ENCODE assay signal across 19 cellular contexts in genomic region chr5:171409164-171410136, GRCh38. TPM values are rescaled to one million over a fixed set of nuclear protein-coding genes. Genes with fewer than 3 reads are reported as not detected.
DNase-seq lines count a peak whose midpoint lies in the region; ATAC-seq and TF ChIP-seq lines count a peak whose summit lies in the region.
"Had no signal": no experiment of that assay in that cellular context is flagged by ENCODE, and none has a peak within 500 bp of the region (broad histone marks: within the 10 kb centered on the region; RNA-seq: fewer than 3 reads in every experiment).

No MANE protein-coding gene starts in this region.

- peaks cover 0 to 6% of the 10 kb centered on the region in 2 experiments; a peak in 2 of 4 replicates for H3K4me1 ChIP-seq in SK-N-SH (ENCODE audit: control insufficient read depth in 1 of 2, insufficient read depth in 2 of 2, low read depth in 1 of 2, low read length in 1 of 2)

- TF ChIP-seq CTCF in SK-N-SH (IDR thresholded peaks at IDR 0.05) (no peak), HFFc6 (IDR thresholded peaks at IDR 0.05) (no peak), mesothelial cell of epicardium (IDR thresholded peaks at IDR 0.05; ENCODE audit: unreplicated experiment) (no peak)

- peak overlapping the region in 1 of 2 experiments; percentile 26; a peak in 2 of 4 replicates for H3K27ac ChIP-seq in SK-N-SH (ENCODE audit: low read depth in 2 of 2, low read length in 1 of 2)

- peaks cover 84 to 90% of the 10 kb centered on the region in 2 experiments for H3K36me3 ChIP-seq in SK-N-SH (replicated peaks in 1 of 2; ENCODE audit: control insufficient read depth in 1 of 2, insufficient read depth in 2 of 2, low read length in 1 of 2)

- peaks cover 98% of the 10 kb centered on the region for H4K20me1 ChIP-seq in SK-N-SH (ENCODE audit: insufficient read depth)

- H3K27me3 Mint-ChIP-seq in HFFc6 (ENCODE audit: insufficient read depth) (peaks cover 9% of the 10 kb centered on the region), mesothelial cell of epicardium (ENCODE audit: low read depth) (no peaks in the 10 kb centered on the region)
- no peaks in the 10 kb centered on the region for H3K27me3 Mint-ChIP-seq in activated CD4-positive, alpha-beta memory T cell treated with anti-CD3 and anti-CD28 coated beads, Interleukin-2, amount 10 ng/mL, durations not matched to agents 7 days and 5 days
- H3K27me3 Mint-ChIP-seq in activated T-helper 1 cell treated with anti-CD3 and anti-CD28 coated beads, Interleukin-12 subunit alpha, Interleukin-12 subunit beta, Interleukin-2, Interleukin-4 antibody, amounts not matched to agents 30 ng/mL and 10 ng/mL and 1 ng/mL, durations not matched to agents 14 hours and 24 hours and 36 hours (ENCODE audit: insufficient read depth), result no peaks in the 10 kb centered on the region

- H3F3A ChIP-seq in SK-N-SH (replicated peaks; ENCODE audit: insufficient read depth), result peaks cover 85% of the 10 kb centered on the region

- H3K9me3 ChIP-seq in SK-N-SH, result no peaks in the 10 kb centered on the region

- H3K79me2 ChIP-seq in SK-N-SH (ENCODE audit: insufficient read depth), result peaks cover 88% of the 10 kb centered on the region

- no peak overlapping the region for H3K4me3 ChIP-seq in SK-N-SH (ENCODE audit: low read depth in 2 of 2, low read length in 1 of 2)
- H3K4me3 ChIP-seq: lung had no signal

- intact Hi-C loops in activated T-helper 1 cell treated with anti-CD3 and anti-CD28 coated beads, Interleukin-12 subunit alpha, Interleukin-12 subunit beta, Interleukin-2, Interleukin-4 antibody, amounts not matched to agents 30 ng/mL and 10 ng/mL and 1 ng/mL, durations not matched to agents 14 hours and 24 hours and 36 hours (cut with micrococcal nuclease), result loop anchor here (2.0 to 10.0 kb wide), 2 partner anchors 17 to 655 kb away; no protein-coding TSS in a partner anchor

- no peaks in the 10 kb centered on the region for H3K9me2 ChIP-seq in SK-N-SH

- ATAC-seq in SK-N-SH treated with all-trans-retinoic acid at 6 μM for 48 hours, result no peak
- ATAC-seq: activated CD4-positive, CD25-positive, alpha-beta regulatory T cell treated with anti-CD3 and anti-CD28 coated beads, Interleukin-2, amount 50 U/mL, for 24 hours; right cardiac atrium had no signal

- H3K36me3 Mint-ChIP-seq in HFFc6 (ENCODE audit: low read depth), result peaks cover 72% of the 10 kb centered on the region
- H3K36me3 Mint-ChIP-seq in activated CD4-positive, alpha-beta memory T cell treated with anti-CD3 and anti-CD28 coated beads, Interleukin-2, amount 10 ng/mL, durations not matched to agents 7 days and 5 days (ENCODE audit: low read depth), result peaks cover 74% of the 10 kb centered on the region
- H3K36me3 Mint-ChIP-seq in mesothelial cell of epicardium, result peaks cover 65% of the 10 kb centered on the region
- peaks cover 79% of the 10 kb centered on the region for H3K36me3 Mint-ChIP-seq in activated T-helper 1 cell treated with anti-CD3 and anti-CD28 coated beads, Interleukin-12 subunit alpha, Interleukin-12 subunit beta, Interleukin-2, Interleukin-4 antibody, amounts not matched to agents 30 ng/mL and 10 ng/mL and 1 ng/mL, durations not matched to agents 14 hours and 24 hours and 36 hours (ENCODE audit: low read depth)

- WGBS in SK-N-SH (ENCODE audit: low lambda C conversion rate), result 92% methylated on average over 8 of the region's 8 CpGs

- no peak for TF ChIP-seq RAD21 in SK-N-SH (IDR thresholded peaks at IDR 0.05; ENCODE audit: low read length)

- H3K27ac Mint-ChIP-seq in HFFc6 (peak overlapping the region; percentile 32), mesothelial cell of epicardium (peak overlapping the region; percentile 67)
- peak overlapping the region; percentile 71 for H3K27ac Mint-ChIP-seq in activated CD4-positive, alpha-beta memory T cell treated with anti-CD3 and anti-CD28 coated beads, Interleukin-2, amount 10 ng/mL, durations not matched to agents 7 days and 5 days
- no peak overlapping the region for H3K27ac Mint-ChIP-seq in activated T-helper 1 cell treated with anti-CD3 and anti-CD28 coated beads, Interleukin-12 subunit alpha, Interleukin-12 subunit beta, Interleukin-2, Interleukin-4 antibody, amounts not matched to agents 30 ng/mL and 10 ng/mL and 1 ng/mL, durations not matched to agents 14 hours and 24 hours and 36 hours

- H3K4me1 Mint-ChIP-seq in HFFc6 (ENCODE audit: low read depth) (peaks cover 65% of the 10 kb centered on the region), mesothelial cell of epicardium (peaks cover 12% of the 10 kb centered on the region)
- peaks cover 51% of the 10 kb centered on the region for H3K4me1 Mint-ChIP-seq in activated CD4-positive, alpha-beta memory T cell treated with anti-CD3 and anti-CD28 coated beads, Interleukin-2, amount 10 ng/mL, durations not matched to agents 7 days and 5 days
- peaks cover 33% of the 10 kb centered on the region for H3K4me1 Mint-ChIP-seq in activated T-helper 1 cell treated with anti-CD3 and anti-CD28 coated beads, Interleukin-12 subunit alpha, Interleukin-12 subunit beta, Interleukin-2, Interleukin-4 antibody, amounts not matched to agents 30 ng/mL and 10 ng/mL and 1 ng/mL, durations not matched to agents 14 hours and 24 hours and 36 hours (ENCODE audit: low read depth)

- no peak for DNase-seq in SK-N-SH
- no peak for DNase-seq in HFFc6
- no peak for DNase-seq in activated CD4-positive, alpha-beta memory T cell treated with anti-CD3 and anti-CD28 coated beads, Interleukin-2, amount 10 ng/mL, durations not matched to agents 7 days and 5 days
- DNase-seq in mesothelial cell of epicardium (ENCODE audit: low spot score in 2 of 2, unreplicated experiment in 2 of 2), result no peak
- no peak for DNase-seq in NCI-H510A (lab: John Stamatoyannopoulos, UW)
- DNase-seq in activated T-helper 1 cell treated with anti-CD3 and anti-CD28 coated beads, Interleukin-12 subunit alpha, Interleukin-12 subunit beta, Interleukin-2, Interleukin-4 antibody, amounts not matched to agents 30 ng/mL and 10 ng/mL and 1 ng/mL, durations not matched to agents 14 hours and 24 hours and 36 hours (ENCODE audit: low spot score), result no peak
- no peak for DNase-seq in CD1c-positive myeloid dendritic cell (ENCODE audit: extremely low spot score)
- DNase-seq: activated effector memory CD4-positive, alpha-beta T cell treated with anti-CD3 and anti-CD28 coated beads, Interleukin-2, amount 50 U/mL, for 16 hours; effector CD4-positive, alpha-beta T cell; foreskin fibroblast; NCI-H1694; right cardiac atrium; stimulated activated CD4-positive, alpha-beta T cell treated with anti-CD3 and anti-CD28 coated beads, Interleukin-4, amount 100 ng/mL, for 4 hours had no signal

- H3K4me2 ChIP-seq in SK-N-SH, result no peak overlapping the region

- H3K4me3 Mint-ChIP-seq in HFFc6 (peak overlapping the region; percentile 39; the same call in 1 of the 2 replicates), mesothelial cell of epicardium (no peak overlapping the region)
- H3K4me3 Mint-ChIP-seq in activated CD4-positive, alpha-beta memory T cell treated with anti-CD3 and anti-CD28 coated beads, Interleukin-2, amount 10 ng/mL, durations not matched to agents 7 days and 5 days, result no peak overlapping the region
- H3K4me3 Mint-ChIP-seq in activated T-helper 1 cell treated with anti-CD3 and anti-CD28 coated beads, Interleukin-12 subunit alpha, Interleukin-12 subunit beta, Interleukin-2, Interleukin-4 antibody, amounts not matched to agents 30 ng/mL and 10 ng/mL and 1 ng/mL, durations not matched to agents 14 hours and 24 hours and 36 hours, result no peak overlapping the region
- H3K4me3 Mint-ChIP-seq: neural crest cell had no signal

- H3K9me3 Mint-ChIP-seq in HFFc6 (no peaks in the 10 kb centered on the region), mesothelial cell of epicardium (no peaks in the 10 kb centered on the region)
- no peaks in the 10 kb centered on the region for H3K9me3 Mint-ChIP-seq in activated CD4-positive, alpha-beta memory T cell treated with anti-CD3 and anti-CD28 coated beads, Interleukin-2, amount 10 ng/mL, durations not matched to agents 7 days and 5 days
- no peaks in the 10 kb centered on the region for H3K9me3 Mint-ChIP-seq in activated T-helper 1 cell treated with anti-CD3 and anti-CD28 coated beads, Interleukin-12 subunit alpha, Interleukin-12 subunit beta, Interleukin-2, Interleukin-4 antibody, amounts not matched to agents 30 ng/mL and 10 ng/mL and 1 ng/mL, durations not matched to agents 14 hours and 24 hours and 36 hours
- H3K9me3 Mint-ChIP-seq: neural crest cell had no signal

- POLR2A ChIA-PET in SK-N-SH (lab: Yijun Ruan, JAX), result interaction anchor here (1.4 kb wide), 1 partner anchor 21 kb away, joined by 3 read pairs; no protein-coding TSS in a partner anchor
- POLR2A ChIA-PET in activated CD4-positive, alpha-beta memory T cell treated with anti-CD3 and anti-CD28 coated beads, Interleukin-2, amount 10 ng/mL, durations not matched to agents 7 days and 5 days (lab: Charles Lee), result interaction anchor here (4.4 kb wide), 1 partner anchor 21 kb away, joined by 32 read pairs; the partner anchor contains the start of gene NPM1

- H3K27me3 ChIP-seq in SK-N-SH (ENCODE audit: insufficient read depth), result no peaks in the 10 kb centered on the region

- no peak overlapping the region for H2AFZ ChIP-seq in SK-N-SH (ENCODE audit: low read depth)

- no peak overlapping the region for H3K9ac ChIP-seq in SK-N-SH

- CTCF ChIA-PET in SK-N-SH (lab: Yijun Ruan, JAX), result interaction anchor here (1.1 to 2.0 kb wide), 2 partner anchors 10 to 665 kb away, joined by 3 to 7 read pairs; partner anchors contain the start of gene FGF18
- CTCF ChIA-PET in activated CD4-positive, alpha-beta memory T cell treated with anti-CD3 and anti-CD28 coated beads, Interleukin-2, amount 10 ng/mL, durations not matched to agents 7 days and 5 days (lab: Charles Lee), result interaction anchor here (4.6 kb wide), 1 partner anchor 9 kb away, joined by 17 read pairs; the partner anchor contains the start of gene FGF18

- TF ChIP-seq EP300 in SK-N-SH (IDR thresholded peaks at IDR 0.05; ENCODE audit: borderline replicate concordance in 1 of 2, low read depth in 1 of 2, low read length in 1 of 2), result no peak

RNA-seq across cellular contexts. Expression of gene FGF18, which starts 10.0 kb away (rescaled TPM):
- 0.67 and 0.89 TPM in 2 replicates for polyA plus RNA-seq in SK-N-SH (2012; rRNA removed)
- 0.44 and 0.51 TPM in 2 replicates for polyA plus RNA-seq in SK-N-SH (2012; cell fraction: cytosol; rRNA removed)
- 0.70 and 1.2 TPM in 2 replicates for polyA plus RNA-seq in SK-N-SH (2012; cell fraction: nucleus; rRNA removed)
- total RNA-seq in HFFc6 (2021; fragmentation: NEBNext Ultra II Directional; extraction: Animal tissue kit (Norgen Biotek cat#: 25700)), result under 1 TPM in 2 of 6 experiments, not detected in 4; 0.16 to 0.17 TPM
- not detected for total RNA-seq in activated CD4-positive, alpha-beta memory T cell treated with anti-CD3 and anti-CD28 coated beads, Interleukin-2, amount 10 ng/mL, durations not matched to agents 7 days and 5 days
- 10.2 to 11.7 TPM (median 11.3 TPM) in 3 replicates for total RNA-seq in mesothelial cell of epicardium
- 0.17 and 0.21 TPM in 2 replicates for total RNA-seq in activated T-helper 1 cell treated with anti-CD3 and anti-CD28 coated beads, Interleukin-12 subunit alpha, Interleukin-12 subunit beta, Interleukin-2, Interleukin-4 antibody, amounts not matched to agents 30 ng/mL and 10 ng/mL and 1 ng/mL, durations not matched to agents 14 hours and 24 hours and 36 hours
- total RNA-seq: bronchial epithelial cell, NCI-H460 had no signal

RNA-seq across cellular contexts. Expression of gene NPM1, which starts 21.8 kb away (rescaled TPM):
- polyA plus RNA-seq in SK-N-SH (2012; rRNA removed), result 601 and 4,764 TPM in 2 replicates
- 831 and 5,787 TPM in 2 replicates for polyA plus RNA-seq in SK-N-SH (2012; cell fraction: cytosol; rRNA removed)
- 180 and 3,140 TPM in 2 replicates for polyA plus RNA-seq in SK-N-SH (2012; cell fraction: nucleus; rRNA removed)
- total RNA-seq in HFFc6 (2021; fragmentation: NEBNext Ultra II Directional; extraction: Animal tissue kit (Norgen Biotek cat#: 25700)), result 1,000 to 10,000 TPM; 1,557 to 2,328 (median 1,897) TPM
- total RNA-seq in activated CD4-positive, alpha-beta memory T cell treated with anti-CD3 and anti-CD28 coated beads, Interleukin-2, amount 10 ng/mL, durations not matched to agents 7 days and 5 days, result 1,000 to 10,000 TPM; 1,119 to 1,157 TPM
- total RNA-seq in mesothelial cell of epicardium, result 1,674 to 1,837 TPM (median 1,792 TPM) in 3 replicates
- 2,729 and 2,809 TPM in 2 replicates for total RNA-seq in activated T-helper 1 cell treated with anti-CD3 and anti-CD28 coated beads, Interleukin-12 subunit alpha, Interleukin-12 subunit beta, Interleukin-2, Interleukin-4 antibody, amounts not matched to agents 30 ng/mL and 10 ng/mL and 1 ng/mL, durations not matched to agents 14 hours and 24 hours and 36 hours
